ENCODE assay signal across 1 cellular context in the genomic region with DNA sequence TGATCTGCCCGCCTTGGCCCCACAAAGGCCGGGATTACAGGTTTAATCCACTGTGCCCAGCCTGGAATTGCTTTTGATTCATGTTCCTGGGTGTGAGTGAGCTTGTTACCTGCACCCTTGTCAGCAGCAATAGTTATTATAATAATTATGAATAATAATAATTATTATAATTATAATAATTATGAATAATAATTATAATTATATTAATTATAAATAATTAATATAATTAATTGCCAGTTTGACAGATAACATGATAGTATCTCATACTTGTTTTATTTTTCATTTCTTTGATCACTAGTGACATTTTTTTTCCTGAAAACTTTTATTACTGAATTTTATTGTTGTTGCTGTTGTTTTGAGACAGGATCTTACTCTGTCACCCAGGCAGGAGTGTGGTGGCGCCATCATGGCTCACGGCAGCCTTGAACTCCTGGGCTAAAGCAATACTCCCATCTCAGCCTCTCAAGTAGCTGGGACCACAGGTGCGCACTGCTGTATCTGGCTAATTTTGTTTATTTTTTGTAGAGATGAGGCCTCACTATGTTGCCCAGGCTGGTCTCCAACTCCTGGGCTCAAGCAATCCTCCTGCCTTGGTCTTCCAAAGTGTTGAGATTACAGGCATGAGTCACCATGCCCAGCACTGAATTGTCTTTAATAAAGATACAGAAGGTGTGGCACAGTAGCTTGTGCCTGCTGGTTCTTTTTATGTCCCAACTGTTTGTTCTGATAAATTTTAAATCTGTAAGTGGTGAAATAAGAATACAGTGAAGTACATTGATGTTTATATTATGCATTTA.
TF ChIP-seq lines count a peak whose summit lies in the region.

No MANE protein-coding gene starts in this region.

TF ChIP-seq in endothelial cell of umbilical vein, 7 proteins besides CTCF, POLR2A, EP300 and RAD21:
- TF ChIP-seq MYC (IDR thresholded peaks at IDR 0.05; ENCODE audit: low read depth, low read length) (no peak), POLR2AphosphoS5 (IDR thresholded peaks at IDR 0.05; ENCODE audit: insufficient read depth, low read depth, low read length) (no peak), FOS (IDR thresholded peaks at IDR 0.05; ENCODE audit: borderline replicate concordance, insufficient read depth, low read length) (no peak), JUN (IDR thresholded peaks at IDR 0.05; ENCODE audit: borderline replicate concordance, insufficient read depth, insufficient read length, low read depth) (no peak), EZH2 (IDR thresholded peaks at IDR 0.05; ENCODE audit: borderline replicate concordance, low read depth, low read length, severe bottlenecking) (no peak), GATA2 (IDR thresholded peaks at IDR 0.05; ENCODE audit: insufficient read depth, insufficient read length, low read depth, low read length) (no peak)
- TF ChIP-seq, protein P1, sequence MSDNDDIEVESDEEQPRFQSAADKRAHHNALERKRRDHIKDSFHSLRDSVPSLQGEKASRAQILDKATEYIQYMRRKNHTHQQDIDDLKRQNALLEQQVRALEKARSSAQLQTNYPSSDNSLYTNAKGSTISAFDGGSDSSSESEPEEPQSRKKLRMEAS (IDR thresholded peaks at IDR 0.05; ENCODE audit: insufficient read depth, insufficient read length), result no peak
